15 cellular contexts compared by ENCODE assay signal in the genomic region with DNA sequence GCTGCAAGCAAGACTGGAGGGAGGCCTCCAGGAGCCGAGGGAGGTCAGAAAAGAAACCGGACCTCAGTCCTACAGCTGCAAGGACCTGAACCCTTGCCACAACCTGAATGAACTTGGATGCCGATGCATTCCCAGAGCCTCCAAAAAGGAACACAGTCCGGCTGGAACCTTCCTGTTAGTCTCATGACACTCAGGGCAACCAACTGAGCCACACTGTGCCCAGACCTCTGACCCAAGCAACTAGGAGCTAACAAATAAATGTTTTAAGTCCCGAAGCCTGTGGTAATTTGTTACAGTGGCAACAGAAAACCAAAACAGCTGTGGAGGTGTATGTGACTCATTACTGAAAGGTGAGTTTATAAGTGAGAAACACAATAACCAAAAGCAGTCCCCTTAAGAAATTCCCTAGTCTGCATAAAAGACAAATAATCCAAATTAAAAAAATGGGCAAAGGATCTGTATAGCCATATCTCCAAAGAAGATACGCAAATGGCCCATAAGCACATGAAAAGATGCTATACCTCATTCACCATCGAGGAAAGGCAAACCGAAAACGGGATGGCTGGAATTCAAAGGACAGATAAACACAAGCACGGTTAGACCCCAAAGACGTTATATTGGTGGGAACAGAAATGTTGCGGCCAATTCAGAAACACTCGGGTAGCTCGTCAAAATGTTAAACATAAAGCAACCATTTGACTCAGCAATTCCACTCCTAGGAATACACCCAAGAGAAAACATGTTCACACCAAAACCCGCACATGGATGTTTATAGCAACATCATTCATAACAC. TPM values are rescaled to one million over a fixed set of nuclear protein-coding genes. Genes with fewer than 3 reads are reported as not detected.
DNase-seq lines count a peak whose midpoint lies in the region; ATAC-seq, FAIRE-seq and TF ChIP-seq lines count a peak whose summit lies in the region.
"Had no signal": no experiment of that assay in that cellular context is flagged by ENCODE, and none has a peak within 500 bp of the region (broad histone marks: within the 10 kb centered on the region; RNA-seq: fewer than 3 reads in every experiment).

No MANE protein-coding gene starts in this region.

- TF ChIP-seq CTCF in heart right ventricle (IDR thresholded peaks at IDR 0.05) (no peak), IMR-90 (conservative IDR thresholded peaks at IDR 0.05; ENCODE audit: low read depth, low read length) (no peak)

- DNase-seq in heart right ventricle: no peak
- no peak for DNase-seq in left ventricle myocardium superior
- DNase-seq in IMR-90: no peak
- no peak for DNase-seq in urothelium cell line (ENCODE audit: low spot score)
- DNase-seq in activated CD4-positive, alpha-beta T cell treated with anti-CD3 and anti-CD28 coated beads, Interleukin-2, amount 50 U/mL, for 48 hours: no peak
- no peak for DNase-seq in H54 (ENCODE audit: insufficient read length, low spot score)
- DNase-seq in stimulated activated CD4-positive, alpha-beta T cell treated with anti-CD3 and anti-CD28 coated beads, Interleukin-2, amount 100 ng/mL, for 24 hours: no peak
- DNase-seq: activated CD4-positive, alpha-beta memory T cell treated with anti-CD3 and anti-CD28 coated beads, Interleukin-2, amount 10 ng/mL, durations not matched to agents 7 days and 5 days; AML-193; amniotic stem cell; effector CD4-positive, alpha-beta T cell; hypothalamus; NCI-H524 treated with DMSO at 0.1 percent for 48 hours; stimulated activated CD4-positive, alpha-beta T cell treated with anti-CD3 and anti-CD28 coated beads, Interleukin-15, amount 100 ng/mL, for 24 hours had no signal

- BruUV-seq in IMR-90 (replicated peaks; lab: Mats Ljungman, UMichigan): no TSS peak

- TF ChIP-seq RAD21 in IMR-90 (IDR thresholded peaks at IDR 0.05; ENCODE audit: low read length): no peak

- H3K4me3 ChIP-seq in heart right ventricle (no peak overlapping the region), IMR-90 (ENCODE audit: insufficient read depth, low read depth, low read length) (no peak overlapping the region), iPS-20b (ENCODE audit: low read length) (no peak overlapping the region)

- intact Hi-C loops in heart right ventricle (cut with DNase I): no loop called here
- intact Hi-C loops in left ventricle myocardium superior (cut with micrococcal nuclease): no loop called here
- intact Hi-C loops in IMR-90 (cut with micrococcal nuclease): no loop called here

- H3K56ac ChIP-seq in IMR-90 (ENCODE audit: extremely low read depth, insufficient read depth, low read length): no peak overlapping the region

- H3K23ac ChIP-seq in IMR-90 (ENCODE audit: low read depth, low read length): peak overlapping the region; percentile 77

- peak overlapping the region; percentile 95 for H2BK15ac ChIP-seq in IMR-90 (ENCODE audit: low read depth, low read length)

- peak overlapping the region; percentile 100 for H2BK5ac ChIP-seq in IMR-90 (ENCODE audit: low read depth, low read length, poor library complexity, severe bottlenecking)

- no peak overlapping the region for H3K9ac ChIP-seq in IMR-90 (ENCODE audit: low read depth, low read length)
- peak overlapping the region; percentile 75; the same call in 1 of the 2 replicates for H3K9ac ChIP-seq in iPS-20b (ENCODE audit: low read depth, low read length)

- peak overlapping the region; percentile 98 for H2AK5ac ChIP-seq in IMR-90 (ENCODE audit: low read depth, low read length)

- H2BK120ac ChIP-seq in IMR-90 (ENCODE audit: low read depth, low read length): peak overlapping the region; percentile 95

- H3K27me3 ChIP-seq in heart right ventricle (no peaks in the 10 kb centered on the region), IMR-90 (ENCODE audit: control insufficient read depth, insufficient read depth, low read length) (no peaks in the 10 kb centered on the region), iPS-20b (ENCODE audit: insufficient read depth, low read length) (no peaks in the 10 kb centered on the region)

- peak overlapping the region; percentile 54 to 83; a peak in 3 of 4 replicates for H4K8ac ChIP-seq in IMR-90 (ENCODE audit: low read depth in 2 of 2, low read length in 2 of 2)

- H2AK9ac ChIP-seq in IMR-90 (replicated peaks; ENCODE audit: low read depth, low read length, poor library complexity): no peak overlapping the region

- TF ChIP-seq POLR2A in IMR-90 (IDR thresholded peaks at IDR 0.05; ENCODE audit: low read depth, low read length) (no peak), H54 (IDR thresholded peaks at IDR 0.05; ENCODE audit: low read depth, low read length) (no peak)

- dilution Hi-C loops in IMR-90 (cut with HindIII; ENCODE audit: low sequenced_read_pairs, unreplicated experiment): no loop called here

- H3K14ac ChIP-seq in IMR-90 (replicated peaks; ENCODE audit: low read depth, low read length): peak overlapping the region; percentile 84

- peaks cover 28% of the 10 kb centered on the region for H3K9me1 ChIP-seq in IMR-90 (ENCODE audit: insufficient read depth, low read length)

- FAIRE-seq in urothelium cell line (lab: Jason Lieb, UNC) (peak; percentile 83), H54 (lab: Jason Lieb, UNC) (no peak)

- H3K4me1 ChIP-seq in heart right ventricle (peaks cover 14 to 79% (median 68%) of the 10 kb centered on the region in 9 donors), IMR-90 (ENCODE audit: control insufficient read depth, insufficient read depth, low read length) (peaks cover 47% of the 10 kb centered on the region), iPS-20b (ENCODE audit: insufficient read depth, low read length) (peaks cover 67% of the 10 kb centered on the region)

- 88 to 93% methylated on average over 15 of the region's 15 CpGs for WGBS in heart right ventricle, 2 donors
- 85% methylated on average over 7 of the region's 15 CpGs; no CpG with 5 or more reads in 1 of the 2 experiments for WGBS in IMR-90 (ENCODE audit: extremely low coverage in 2 of 2, insufficient read length in 1 of 2), 2 experiments

- no peak overlapping the region for H2AFZ ChIP-seq in IMR-90 (replicated peaks; ENCODE audit: low read length, poor library complexity)

- H3K4me2 ChIP-seq in IMR-90 (ENCODE audit: low read depth, low read length): no peak overlapping the region

- H3K36me3 ChIP-seq in heart right ventricle: no peaks in the 10 kb centered on the region
- no peaks in the 10 kb centered on the region for H3K36me3 ChIP-seq in IMR-90 (ENCODE audit: control insufficient read depth, insufficient read depth, low read length)
- no peaks in the 10 kb centered on the region; the same call in 1 of the 2 replicates for H3K36me3 ChIP-seq in iPS-20b (ENCODE audit: insufficient read depth, low read depth, low read length)

- CTCF ChIA-PET in IMR-90 (lab: Yijun Ruan, JAX): no interaction called here

- POLR2A ChIA-PET in IMR-90 (lab: Charles Lee; ENCODE audit: unreplicated experiment): no interaction called here

- H3K9me3 ChIP-seq in heart right ventricle: no peaks in the 10 kb centered on the region
- no peaks in the 10 kb centered on the region for H3K9me3 ChIP-seq in IMR-90 (ENCODE audit: control insufficient read depth, insufficient read depth, low read length)
- no peaks in the 10 kb centered on the region for H3K9me3 ChIP-seq in iPS-20b (ENCODE audit: insufficient read depth, low read depth, low read length)

- H3K4ac ChIP-seq in IMR-90 (ENCODE audit: low read depth, low read length): peak overlapping the region; percentile 90

- H3K18ac ChIP-seq in IMR-90 (ENCODE audit: low read depth, low read length): peak overlapping the region; percentile 92

- ATAC-seq in heart right ventricle (no peak), left ventricle myocardium superior (no peak), IMR-90 (ENCODE audit: low read depth) (no peak)

- H2BK20ac ChIP-seq in IMR-90 (ENCODE audit: low read depth, low read length): peak overlapping the region; percentile 90

- H4K20me1 ChIP-seq in IMR-90 (ENCODE audit: insufficient read depth, low read length): peaks cover 6% of the 10 kb centered on the region; the same call in 1 of the 2 replicates

- in situ Hi-C loops in IMR-90 (cut with MboI; ENCODE audit: low sequenced_read_pairs): no loop called here

- peak overlapping the region; percentile 77 for H4K91ac ChIP-seq in IMR-90 (ENCODE audit: insufficient read depth, low read depth, low read length)

- peaks cover 32 to 80% of the 10 kb centered on the region in 2 experiments for H3K79me1 ChIP-seq in IMR-90 (ENCODE audit: low read depth in 1 of 2, low read length in 2 of 2)

- H3K27ac ChIP-seq in heart right ventricle (peak overlapping the region in 7 of 10 donors; percentile 23 to 70 (median 44)), IMR-90 (ENCODE audit: insufficient read depth, low read length) (peak overlapping the region; percentile 84), iPS-20b (ENCODE audit: low read length) (peak overlapping the region; percentile 75)

- H4K5ac ChIP-seq in IMR-90 (ENCODE audit: low read depth, low read length): peak overlapping the region; percentile 46

TF ChIP-seq in IMR-90, 13 proteins besides CTCF, POLR2A, EP300 and RAD21:
- TF ChIP-seq MXI1 (IDR thresholded peaks at IDR 0.05; ENCODE audit: borderline replicate concordance, low read depth, low read length): no peak
- TF ChIP-seq, protein P1, sequence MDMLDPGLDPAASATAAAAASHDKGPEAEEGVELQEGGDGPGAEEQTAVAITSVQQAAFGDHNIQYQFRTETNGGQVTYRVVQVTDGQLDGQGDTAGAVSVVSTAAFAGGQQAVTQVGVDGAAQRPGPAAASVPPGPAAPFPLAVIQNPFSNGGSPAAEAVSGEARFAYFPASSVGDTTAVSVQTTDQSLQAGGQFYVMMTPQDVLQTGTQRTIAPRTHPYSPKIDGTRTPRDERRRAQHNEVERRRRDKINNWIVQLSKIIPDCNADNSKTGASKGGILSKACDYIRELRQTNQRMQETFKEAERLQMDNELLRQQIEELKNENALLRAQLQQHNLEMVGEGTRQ (IDR thresholded peaks at IDR 0.05; ENCODE audit: low read depth, low read length): no peak
- no peak for TF ChIP-seq BHLHE40 (IDR thresholded peaks at IDR 0.05; ENCODE audit: low read depth, low read length)
- TF ChIP-seq MAFK (IDR thresholded peaks at IDR 0.05; ENCODE audit: low read depth, low read length): no peak
- no peak for TF ChIP-seq CEBPB (IDR thresholded peaks at IDR 0.05; ENCODE audit: low read depth, low read length)
- no peak for TF ChIP-seq NFE2L2 (IDR thresholded peaks at IDR 0.05; ENCODE audit: low read depth, low read length)
- TF ChIP-seq CHD1 (IDR thresholded peaks at IDR 0.05; ENCODE audit: low read depth, low read length): no peak

RNA-seq across cellular contexts. Expression of a gene that starts 24.8 kb away (rescaled TPM):
- 10 to 100 TPM; 25.0 to 46.4 (median 34.5) TPM for total RNA-seq in heart right ventricle
- polyA plus RNA-seq in heart right ventricle: 10 to 100 TPM in 1 of 2 donors, 1 to 10 TPM in 1; 6.4 to 19.4 TPM
- 40.4 TPM for total RNA-seq in left ventricle myocardium superior
- total RNA-seq in IMR-90 (2012; rRNA removed): 14.3 and 14.4 TPM in 2 replicates
- 89.0 and 93.9 TPM in 2 replicates for polyA plus RNA-seq in IMR-90 (2012; rRNA removed)
- 41.2 and 78.7 TPM in 2 replicates for polyA plus RNA-seq in IMR-90 (2012; cell fraction: cytosol; rRNA removed)
- polyA plus RNA-seq in IMR-90 (2012; cell fraction: nucleus; rRNA removed; ENCODE audit: low replicate concordance): 60.2 and 62.3 TPM in 2 replicates
